Comparison of ENCODE assay signal across 1 cellular context in genomic region chr16:22191089-22191965, GRCh38.
A peak's percentile ranks its signal among the peaks of the same experiment; 100 is the strongest.
TF ChIP-seq lines count a peak whose summit lies in the region.

No MANE protein-coding gene starts in this region.

TF ChIP-seq in GM12878, 131 proteins besides CTCF, POLR2A, EP300 and RAD21 (continued from another document):
- TF ChIP-seq ZNF687 (IDR thresholded peaks at IDR 0.05) (peak; percentile 96), TAF1 (IDR thresholded peaks at IDR 0.05; ENCODE audit: borderline replicate concordance, low read depth, low read length) (0 out of 2 replicates have a peak, but pooled peaks have one; percentile 37), E4F1 (IDR thresholded peaks at IDR 0.05; ENCODE audit: borderline replicate concordance, partially characterized antibody) (peak; percentile 35), TARDBP (IDR thresholded peaks at IDR 0.05; ENCODE audit: borderline replicate concordance) (no peak), EED (IDR thresholded peaks at IDR 0.05; ENCODE audit: low read depth) (peak; percentile 54), ZBTB33 (IDR thresholded peaks at IDR 0.05) (0 out of 2 replicates have a peak, but pooled peaks have one; percentile 0), POLR2AphosphoS5 (IDR thresholded peaks at IDR 0.05; ENCODE audit: low read length) (peak; percentile 73), ELK1 (IDR thresholded peaks at IDR 0.05; ENCODE audit: low read depth, low read length) (0 out of 2 replicates have a peak, but pooled peaks have one; percentile 0), SREBF1 (IDR thresholded peaks at IDR 0.05; ENCODE audit: low read length) (no peak), HDGF (IDR thresholded peaks at IDR 0.05) (peak; percentile 96), NBN (IDR thresholded peaks at IDR 0.05) (peak; percentile 81), ZBTB40 (IDR thresholded peaks at IDR 0.05; ENCODE audit: borderline replicate concordance) (peak; percentile 45; the same call in 1 of the 2 replicates), BACH1 (IDR thresholded peaks at IDR 0.05; ENCODE audit: borderline replicate concordance) (peak; percentile 41; the same call in 1 of the 2 replicates), NFXL1 (IDR thresholded peaks at IDR 0.05; ENCODE audit: borderline replicate concordance) (no peak), KLF5 (IDR thresholded peaks at IDR 0.05; ENCODE audit: partially characterized antibody) (peak; percentile 68), NRF1 (conservative IDR thresholded peaks at IDR 0.05; ENCODE audit: low read depth, low read length) (0 out of 2 replicates have a peak, but pooled peaks have one; percentile 21), EGR1 (IDR thresholded peaks at IDR 0.05; ENCODE audit: borderline replicate concordance in 1 of 2, low read depth in 2 of 2, low read length in 2 of 2) (peak in 1 of 2 experiments; percentile 7; a peak in 1 of 3 replicates), ZNF24 (IDR thresholded peaks at IDR 0.05) (no peak), JUND (IDR thresholded peaks at IDR 0.05; ENCODE audit: low read depth, low read length) (no peak), FOXK2 (IDR thresholded peaks at IDR 0.05) (no peak; the same call in 1 of the 2 replicates), USF2 (IDR thresholded peaks at IDR 0.05; ENCODE audit: borderline replicate concordance, low read depth, low read length) (no peak; the same call in 1 of the 2 replicates), CHD1 (IDR thresholded peaks at IDR 0.05; ENCODE audit: low read depth, low read length) (0 out of 2 replicates have a peak, but pooled peaks have one; percentile 50), BHLHE40 (IDR thresholded peaks at IDR 0.05; ENCODE audit: borderline replicate concordance in 1 of 2, low read depth in 2 of 2, low read length in 1 of 2) (peak in 1 of 2 experiments; percentile 41; a peak in 2 of 4 replicates), CREM (IDR thresholded peaks at IDR 0.05; ENCODE audit: low read depth) (peak; percentile 67; the same call in 1 of the 2 replicates), NKRF (conservative IDR thresholded peaks at IDR 0.05) (0 out of 2 replicates have a peak, but pooled peaks have one; percentile 15), SMAD1 (IDR thresholded peaks at IDR 0.05; ENCODE audit: low read depth, partially characterized antibody) (peak; percentile 70), YBX1 (IDR thresholded peaks at IDR 0.05) (no peak), EZH2 (IDR thresholded peaks at IDR 0.05; ENCODE audit: borderline replicate concordance, control insufficient read depth, low read depth, low read length) (no peak), RELA (IDR thresholded peaks at IDR 0.05; ENCODE audit: borderline replicate concordance, partially characterized antibody) (peak; percentile 24), SUZ12 (IDR thresholded peaks at IDR 0.05; ENCODE audit: unreplicated experiment) (no peak), ZNF207 (IDR thresholded peaks at IDR 0.05; ENCODE audit: borderline replicate concordance) (0 out of 2 replicates have a peak, but pooled peaks have one; percentile 19)
